ENCODE assay signal across 27 cellular contexts in the genomic region with DNA sequence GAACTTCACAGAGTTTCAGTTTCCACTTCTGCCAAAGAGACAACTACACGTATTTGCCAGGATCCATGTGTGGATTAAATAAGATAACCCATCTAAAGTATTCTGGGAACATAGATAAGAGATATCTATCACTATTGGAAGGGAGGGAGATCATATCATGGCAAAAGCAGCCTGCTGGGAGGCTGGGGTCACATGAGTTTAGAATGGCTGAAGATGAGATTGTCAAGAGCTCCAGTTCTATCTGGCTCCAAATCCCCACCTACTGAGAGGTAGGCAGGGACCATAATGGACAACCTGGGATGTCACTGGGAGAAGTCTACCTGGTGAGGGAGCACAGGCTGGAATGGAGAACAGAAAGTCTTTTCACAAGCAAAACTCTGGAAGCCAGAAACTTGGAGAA.
"Had no signal": no experiment of that assay in that cellular context is flagged by ENCODE, and none has a peak within 500 bp of the region (broad histone marks: within the 10 kb centered on the region; RNA-seq: fewer than 3 reads in every experiment).

No MANE protein-coding gene starts in this region.

- H3K27me3 Mint-ChIP-seq: dendritic cell treated with granulocyte-macrophage colony-stimulating factor and Interleukin-4, amounts not matched to agents 40 ng/mL and 50 ng/mL, for 4 days; effector memory CD8-positive, alpha-beta T cell had no signal

- H3K27ac ChIP-seq: colonic mucosa, coronary artery, dorsolateral prefrontal cortex, epithelial cell of prostate, esophagus muscularis mucosa, esophagus squamous epithelium, foreskin keratinocyte, gastroesophageal sphincter, heart left ventricle, heart right ventricle had no signal

- H3K4me1 ChIP-seq: colonic mucosa, esophagus muscularis mucosa, esophagus squamous epithelium, foreskin keratinocyte, gastroesophageal sphincter, heart left ventricle, heart right ventricle had no signal

- H3K27me3 ChIP-seq: colonic mucosa, esophagus muscularis mucosa, esophagus squamous epithelium, foreskin keratinocyte, gastroesophageal sphincter, heart left ventricle, heart right ventricle had no signal

- ATAC-seq: effector memory CD8-positive, alpha-beta T cell; esophagus mucosa; foreskin keratinocyte; gastroesophageal sphincter; heart left ventricle; heart right ventricle had no signal

- H3K36me3 ChIP-seq: colonic mucosa, esophagus muscularis mucosa, esophagus squamous epithelium, gastroesophageal sphincter, heart left ventricle, heart right ventricle had no signal

- H3K27ac Mint-ChIP-seq: dendritic cell treated with granulocyte-macrophage colony-stimulating factor and Interleukin-4, amounts not matched to agents 40 ng/mL and 50 ng/mL, for 4 days; effector memory CD8-positive, alpha-beta T cell had no signal

- DNase-seq: colonic mucosa; cortex of kidney; dermis blood vessel endothelial cell; dorsolateral prefrontal cortex; effector CD4-positive, alpha-beta T cell; effector CD8-positive, alpha-beta T cell; effector memory CD4-positive, alpha-beta T cell; effector memory CD8-positive, alpha-beta T cell; erythroblast; esophagus squamous epithelium; foreskin fibroblast; foreskin keratinocyte; foreskin melanocyte; glutamatergic neuron; head of caudate nucleus; heart left ventricle; heart right ventricle had no signal

- H3K9me3 ChIP-seq: colonic mucosa, esophagus muscularis mucosa, esophagus squamous epithelium, gastroesophageal sphincter, heart left ventricle had no signal

- H3K4me3 ChIP-seq: colonic mucosa, coronary artery, dorsolateral prefrontal cortex, esophagus muscularis mucosa, esophagus squamous epithelium, gastroesophageal sphincter, heart left ventricle, heart right ventricle had no signal

- FAIRE-seq: colon, endometrium, endothelial cell of umbilical vein, frontal cortex had no signal

- H3K4me3 Mint-ChIP-seq: dendritic cell treated with granulocyte-macrophage colony-stimulating factor and Interleukin-4, amounts not matched to agents 40 ng/mL and 50 ng/mL, for 4 days; effector memory CD8-positive, alpha-beta T cell had no signal
